Comparison of ENCODE assay signal across 1 cellular context in genomic region chr17:50867856-50868438, GRCh38.
TF ChIP-seq lines count a peak whose summit lies in the region.

No MANE protein-coding gene starts in this region.

TF ChIP-seq in HepG2, 621 proteins besides CTCF, POLR2A, EP300 and RAD21 (continued from another document):
- TF ChIP-seq TIGD3 (CRISPR knock-in tag; IDR thresholded peaks at IDR 0.05; ENCODE audit: borderline replicate concordance), result 0 out of 2 replicates have a peak, but pooled peaks have one; percentile 2
- no peak for TF ChIP-seq ZNF33B (CRISPR knock-in tag; IDR thresholded peaks at IDR 0.05)
- no peak for TF ChIP-seq ZNF484 (CRISPR knock-in tag; IDR thresholded peaks at IDR 0.05; ENCODE audit: borderline replicate concordance, low read depth)
- no peak for TF ChIP-seq HOXA3 (CRISPR knock-in tag; IDR thresholded peaks at IDR 0.05)
- no peak; the same call in 1 of the 2 replicates for TF ChIP-seq CSRNP1 (CRISPR knock-in tag; IDR thresholded peaks at IDR 0.05)
- TF ChIP-seq TSC22D2 (CRISPR knock-in tag; IDR thresholded peaks at IDR 0.05; ENCODE audit: borderline replicate concordance), result no peak
- TF ChIP-seq ZNF362 (CRISPR knock-in tag; IDR thresholded peaks at IDR 0.05; ENCODE audit: borderline replicate concordance), result no peak
- 0 out of 2 replicates have a peak, but pooled peaks have one; percentile 4 for TF ChIP-seq ZNF44 (CRISPR knock-in tag; IDR thresholded peaks at IDR 0.05)
- TF ChIP-seq ZNF512 (CRISPR knock-in tag; IDR thresholded peaks at IDR 0.05), result no peak
- 0 out of 2 replicates have a peak, but pooled peaks have one; percentile 4 for TF ChIP-seq ISX (CRISPR knock-in tag; conservative IDR thresholded peaks at IDR 0.05)
- no peak for TF ChIP-seq XBP1 (CRISPR knock-in tag; IDR thresholded peaks at IDR 0.05)
- TF ChIP-seq FOXA1 (IDR thresholded peaks at IDR 0.05), result no peak
- no peak for TF ChIP-seq FOXA1 (CRISPR knock-in tag; IDR thresholded peaks at IDR 0.05)
- no peak for TF ChIP-seq MXI1 (IDR thresholded peaks at IDR 0.05; ENCODE audit: borderline replicate concordance, low read depth, low read length)
- no peak; the same call in 1 of the 2 replicates for TF ChIP-seq LBX2 (CRISPR knock-in tag; IDR thresholded peaks at IDR 0.05; ENCODE audit: borderline replicate concordance)
TF ChIP-seq in HepG2: peak in this region for 33.
